8 cellular contexts compared by ENCODE assay signal in the genomic region with DNA sequence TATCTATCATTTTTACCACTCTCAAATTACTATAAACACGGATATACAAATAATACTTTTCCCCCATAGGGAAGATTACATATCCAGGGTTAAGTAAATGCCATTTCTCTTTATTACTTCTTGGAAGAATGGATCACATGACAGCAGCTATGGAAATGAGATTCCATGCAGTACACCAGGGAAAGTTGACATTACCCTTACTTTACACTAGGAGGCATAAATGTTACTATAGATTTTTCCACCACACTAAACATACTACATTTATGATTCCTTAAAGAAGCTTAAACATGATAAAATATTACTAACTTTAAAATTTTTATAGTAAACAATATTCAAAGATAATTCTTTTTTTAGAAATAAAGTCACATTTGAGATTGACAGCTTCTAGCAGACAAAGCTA.
DNase-seq lines count a peak whose midpoint lies in the region; ATAC-seq, FAIRE-seq and TF ChIP-seq lines count a peak whose summit lies in the region.

No MANE protein-coding gene starts in this region.

- no peak overlapping the region for H2BK12ac ChIP-seq in H1 (ENCODE audit: low read depth, low read length)

- no peak overlapping the region for H3K27ac ChIP-seq in H1 (ENCODE audit: low read depth, low read length)
- H3K27ac ChIP-seq in smooth muscle cell (ENCODE audit: low read depth) = no peak overlapping the region

- no peaks in the 10 kb centered on the region; a peak in 1 of 4 replicates for H3K9me3 ChIP-seq in H1 (ENCODE audit: insufficient read depth in 2 of 2, low read depth in 1 of 2, low read length in 1 of 2)
- H3K9me3 ChIP-seq in smooth muscle cell (replicated peaks; ENCODE audit: low read depth) = no peaks in the 10 kb centered on the region

- no peak overlapping the region for H3K56ac ChIP-seq in H1 (replicated peaks; ENCODE audit: insufficient read length, low read depth, low read length)

- no peak overlapping the region for H2BK120ac ChIP-seq in H1 (replicated peaks; ENCODE audit: low read depth, low read length)

- no peak for ATAC-seq in stimulated activated memory B cell treated with anti-CD40 and anti-IgM and Interleukin-4, amounts not matched to agents 10 μg/mL and 1 μg/mL and 100 μg/mL, for 72 hours

- no peak overlapping the region for H2BK5ac ChIP-seq in H1 (ENCODE audit: low read depth, low read length)

- H3K79me1 ChIP-seq in H1 (ENCODE audit: low read depth, low read length) = no peaks in the 10 kb centered on the region

- H3K27me3 ChIP-seq in H1 (replicated peaks in 1 of 4; ENCODE audit: control insufficient read depth in 3 of 4, extremely low read depth in 1 of 4, insufficient read depth in 3 of 4, low read length in 3 of 4) = no peaks in the 10 kb centered on the region
- H3K27me3 ChIP-seq in smooth muscle cell (ENCODE audit: low read depth) = no peaks in the 10 kb centered on the region

- peaks cover 3% of the 10 kb centered on the region for H3K9me3 Mint-ChIP-seq in stimulated activated memory B cell treated with anti-CD40 and anti-IgM and Interleukin-4, amounts not matched to agents 10 μg/mL and 1 μg/mL and 100 μg/mL, for 72 hours

- H4K20me1 ChIP-seq in H1 (replicated peaks in 1 of 2; ENCODE audit: control insufficient read depth in 1 of 2, insufficient read depth in 2 of 2, low read length in 2 of 2) = no peaks in the 10 kb centered on the region
- no peaks in the 10 kb centered on the region for H4K20me1 ChIP-seq in smooth muscle cell (ENCODE audit: low read depth)

- H3K4me1 Mint-ChIP-seq in stimulated activated memory B cell treated with anti-CD40 and anti-IgM and Interleukin-4, amounts not matched to agents 10 μg/mL and 1 μg/mL and 100 μg/mL, for 72 hours = no peaks in the 10 kb centered on the region

- no peaks in the 10 kb centered on the region for H3K23me2 ChIP-seq in H1 (ENCODE audit: low read depth, low read length)

- no peak overlapping the region for H3K18ac ChIP-seq in H1 (ENCODE audit: extremely low read depth, low read length)

- no peak for TF ChIP-seq POLR2A in NB4 (IDR thresholded peaks at IDR 0.05; ENCODE audit: extremely low read depth, insufficient read length)
- no peak for TF ChIP-seq POLR2A in H1 (IDR thresholded peaks at IDR 0.05; ENCODE audit: control extremely low read depth in 1 of 2, low read depth in 2 of 2, low read length in 2 of 2)

- DNase-seq in NCI-H2196 (lab: John Stamatoyannopoulos, UW; ENCODE audit: unreplicated experiment) = peak; percentile 2
- DNase-seq in NCI-H2196 treated with DMSO at 0.1 percent for 48 hours (lab: John Stamatoyannopoulos, UW; ENCODE audit: unreplicated experiment) = no peak
- peak; percentile 3 for DNase-seq in NB4 (ENCODE audit: low read depth)
- no peak for DNase-seq in H1 (ENCODE audit: low read depth in 1 of 2, low spot score in 2 of 2)
- DNase-seq in smooth muscle cell (lab: John Stamatoyannopoulos, UW; ENCODE audit: unreplicated experiment) = no peak
- DNase-seq in middle frontal gyrus (ENCODE audit: extremely low spot score, low spot score) = no peak
- DNase-seq in activated effector memory CD4-positive, alpha-beta T cell treated with Interleukin-2 at 50 U/mL for 16 hours = no peak

- no peak overlapping the region for H3K4me2 ChIP-seq in H1 (ENCODE audit: insufficient read depth in 1 of 2, low read depth in 2 of 2, low read length in 2 of 2)
- no peak overlapping the region for H3K4me2 ChIP-seq in smooth muscle cell

- peak in 1 of 2 experiments; percentile 25; a peak in 2 of 4 replicates for TF ChIP-seq RAD21 in H1 (IDR thresholded peaks at IDR 0.05 in 1 of 2, conservative IDR thresholded peaks at IDR 0.05 in 1 of 2; ENCODE audit: low read depth in 2 of 2, low read length in 2 of 2)

- WGBS in H1 (ENCODE audit: extremely low coverage in 1 of 2, insufficient coverage in 1 of 2, insufficient read length in 1 of 2, insufficient replicate concordance in 2 of 2, low coverage in 1 of 2, low lambda C conversion rate in 2 of 2, missing lambda C conversion rate in 1 of 2), 2 experiments = 85 to 100% methylated on average over 1 of the region's 1 CpG
- 53% methylated on average over 1 of the region's 1 CpG for WGBS in smooth muscle cell (ENCODE audit: low lambda C conversion rate)

- H3K27ac Mint-ChIP-seq in stimulated activated memory B cell treated with anti-CD40 and anti-IgM and Interleukin-4, amounts not matched to agents 10 μg/mL and 1 μg/mL and 100 μg/mL, for 72 hours = no peak overlapping the region

- no peak overlapping the region for H3K4me3 Mint-ChIP-seq in stimulated activated memory B cell treated with anti-CD40 and anti-IgM and Interleukin-4, amounts not matched to agents 10 μg/mL and 1 μg/mL and 100 μg/mL, for 72 hours

- no peak overlapping the region for H2AK5ac ChIP-seq in H1 (ENCODE audit: low read depth, low read length)

- H4K91ac ChIP-seq in H1 (replicated peaks; ENCODE audit: insufficient read length, low read length) = no peak overlapping the region

- H2BK15ac ChIP-seq in H1 (ENCODE audit: low read length) = no peak overlapping the region

- H3K4me1 ChIP-seq in H1 (replicated peaks in 1 of 4; ENCODE audit: control insufficient read depth in 3 of 4, insufficient read depth in 4 of 4, low read length in 3 of 4) (no peaks in the 10 kb centered on the region), smooth muscle cell (ENCODE audit: low read depth) (no peaks in the 10 kb centered on the region)

- no peak for FAIRE-seq in H1 (lab: Jason Lieb, UNC)

- no peaks in the 10 kb centered on the region for H3K36me3 Mint-ChIP-seq in stimulated activated memory B cell treated with anti-CD40 and anti-IgM and Interleukin-4, amounts not matched to agents 10 μg/mL and 1 μg/mL and 100 μg/mL, for 72 hours

- H3K79me2 ChIP-seq in H1 (ENCODE audit: control insufficient read depth in 1 of 2, insufficient read depth in 2 of 2, low read length in 2 of 2) = no peaks in the 10 kb centered on the region
- no peaks in the 10 kb centered on the region for H3K79me2 ChIP-seq in smooth muscle cell (ENCODE audit: low read depth)

- TF ChIP-seq CTCF in NB4 (IDR thresholded peaks at IDR 0.05; ENCODE audit: low read depth, low read length) (no peak), H1 (IDR thresholded peaks at IDR 0.05; ENCODE audit: control extremely low read depth in 1 of 3, insufficient read depth in 1 of 3, low read depth in 1 of 3, low read length in 3 of 3) (no peak), smooth muscle cell (IDR thresholded peaks at IDR 0.05; ENCODE audit: borderline replicate concordance, insufficient read depth, poor library complexity, severe bottlenecking) (peak; percentile 43)

- POLR2A ChIA-PET in H1 (lab: Charles Lee; ENCODE audit: partially characterized antibody) = no interaction called here

- H3K36me3 ChIP-seq in H1 (ENCODE audit: control insufficient read depth in 2 of 4, insufficient read depth in 4 of 4, low read length in 3 of 4) (no peaks in the 10 kb centered on the region), smooth muscle cell (ENCODE audit: low read depth) (no peaks in the 10 kb centered on the region)

- H3K4me3 ChIP-seq in NB4 (ENCODE audit: low read depth, low read length) = no peak overlapping the region
- no peak overlapping the region for H3K4me3 ChIP-seq in H1 (ENCODE audit: extremely low read depth in 1 of 4, insufficient read depth in 2 of 4, low read depth in 3 of 4, low read length in 4 of 4)
- H3K4me3 ChIP-seq in smooth muscle cell = no peak overlapping the region

- H4K8ac ChIP-seq in H1 (ENCODE audit: extremely low read depth, insufficient read depth, low read length) = no peak overlapping the region

- H3K9ac ChIP-seq in H1 (replicated peaks in 1 of 4; ENCODE audit: extremely low read depth in 1 of 4, low read depth in 3 of 4, low read length in 3 of 4) (no peak overlapping the region), smooth muscle cell (ENCODE audit: low read depth) (no peak overlapping the region)

- no peak overlapping the region for H2AFZ ChIP-seq in H1 (ENCODE audit: low read length)
- H2AFZ ChIP-seq in smooth muscle cell (ENCODE audit: low read depth) = no peak overlapping the region

- H3K27me3 Mint-ChIP-seq in stimulated activated memory B cell treated with anti-CD40 and anti-IgM and Interleukin-4, amounts not matched to agents 10 μg/mL and 1 μg/mL and 100 μg/mL, for 72 hours = no peaks in the 10 kb centered on the region

- H3K4ac ChIP-seq in H1 (replicated peaks; ENCODE audit: insufficient read length, low read depth, low read length) = no peak overlapping the region

- H2BK20ac ChIP-seq in H1 (ENCODE audit: low read length) = no peak overlapping the region

- no peaks in the 10 kb centered on the region for H3F3A ChIP-seq in smooth muscle cell (ENCODE audit: low read depth)

- H3K23ac ChIP-seq in H1 (ENCODE audit: insufficient read length) = no peak overlapping the region

- CTCF ChIA-PET in H1 (lab: Charles Lee; ENCODE audit: partially characterized antibody) = interaction anchor here (0.6 to 2.0 kb wide), 17 partner anchors 9 to 709 kb away, joined by 3 to 5 read pairs (median 3); a partner anchor contains a TSS

- no peak overlapping the region for H4K5ac ChIP-seq in H1 (ENCODE audit: insufficient read length, low read depth, low read length)

- no peak overlapping the region for H3K14ac ChIP-seq in H1 (ENCODE audit: insufficient read length)

- TF ChIP-seq EP300 in H1 (IDR thresholded peaks at IDR 0.05; ENCODE audit: borderline replicate concordance in 1 of 2, low read depth in 2 of 2, low read length in 2 of 2) = no peak

TF ChIP-seq in H1, 55 proteins besides CTCF, POLR2A, EP300 and RAD21:
- TF ChIP-seq TEAD4 (IDR thresholded peaks at IDR 0.05; ENCODE audit: low read depth, low read length) = peak; percentile 16; the same call in 1 of the 2 replicates
- TF ChIP-seq YY1 (IDR thresholded peaks at IDR 0.05; ENCODE audit: low read depth, low read length) = no peak
TF ChIP-seq in H1: peak in this region for 1.

Comparison
In these comparisons a context has a peak if more than half of its experiments do, and no peak if none do; other contexts are left out.
1. DNase-seq: peak in NCI-H2196 (single experiment) and NB4 (single experiment); none in NCI-H2196 treated with DMSO at 0.1 percent for 48 hours (single experiment), H1 (0 of 2), smooth muscle cell (single experiment), middle frontal gyrus (single experiment) and activated effector memory CD4-positive, alpha-beta T cell treated with Interleukin-2 at 50 U/mL for 16 hours (single experiment).